In genomic region chr12:56084958-56085543, GRCh38 we compare ENCODE assay signal across 7 cellular contexts. TPM values are rescaled to one million over a fixed set of nuclear protein-coding genes. Genes with fewer than 3 reads are reported as not detected.
A peak's percentile ranks its signal among the peaks of the same experiment; 100 is the strongest.
DNase-seq lines count a peak whose midpoint lies in the region; ATAC-seq and TF ChIP-seq lines count a peak whose summit lies in the region.

No MANE protein-coding gene starts in this region.

- no peak overlapping the region for H3K4me3 Mint-ChIP-seq in activated naive CD8-positive, alpha-beta T cell treated with anti-CD3 and anti-CD28 coated beads, Interleukin-2, amount 50 U/mL, for 24 hours

- TF ChIP-seq CTCF in GM10248 (IDR thresholded peaks at IDR 0.05; ENCODE audit: control extremely low read depth, extremely low read depth, low read depth, missing control alignments), result peak; percentile 25

- CTCF ChIA-PET in GM10248 (lab: Yijun Ruan, JAX), result interaction anchor here (0.8 to 1.4 kb wide), 10 partner anchors 8 to 78 kb away, joined by 3 to 5 read pairs (median 3); no protein-coding TSS in a partner anchor

- no peak overlapping the region for H3K9ac ChIP-seq in Karpas-422 (ENCODE audit: low read length)

- POLR2A ChIA-PET in GM10248 (lab: Yijun Ruan, JAX), result interaction anchor here (0.6 kb wide), 1 partner anchor 91 kb away, joined by 6 read pairs; no protein-coding TSS in a partner anchor

- peak; percentile 25 for ATAC-seq in activated naive CD8-positive, alpha-beta T cell treated with anti-CD3 and anti-CD28 coated beads, Interleukin-2, amount 50 U/mL, for 24 hours
- no peak for ATAC-seq in HG03432 (IDR thresholded peaks at IDR 0.05; ENCODE audit: unreplicated experiment)

- no peak for DNase-seq in GM10248 (ENCODE audit: extremely low spot score)
- DNase-seq in Karpas-422, result peak; percentile 65
- DNase-seq in activated naive CD8-positive, alpha-beta T cell treated with anti-CD3 and anti-CD28 coated beads, Interleukin-2, amount 50 U/mL, for 24 hours, result peak; percentile 52
- peak; percentile 18 for DNase-seq in medulla oblongata (ENCODE audit: extremely low spot score)
- DNase-seq in putamen (ENCODE audit: low spot score), result no peak
- DNase-seq in NCI-H1436 (lab: John Stamatoyannopoulos, UW), result no peak

- no peak overlapping the region for H2AFZ ChIP-seq in Karpas-422 (ENCODE audit: low read length)

- no peaks in the 10 kb centered on the region for H3K27me3 ChIP-seq in Karpas-422 (ENCODE audit: low read length)

- H3K36me3 ChIP-seq in Karpas-422 (ENCODE audit: insufficient read depth, low read length), result no peaks in the 10 kb centered on the region

- no peak overlapping the region for H3K4me3 ChIP-seq in Karpas-422 (ENCODE audit: low read length)

- H3K79me2 ChIP-seq in Karpas-422 (ENCODE audit: low read length), result no peaks in the 10 kb centered on the region

- H3K27ac ChIP-seq in Karpas-422 (ENCODE audit: low read length), result no peak overlapping the region

- H3K4me2 ChIP-seq in Karpas-422 (ENCODE audit: low read depth, low read length, poor library complexity, severe bottlenecking), result no peak overlapping the region

- H3K4me1 ChIP-seq in Karpas-422 (ENCODE audit: low read length), result peaks cover 4% of the 10 kb centered on the region

- H4K20me1 ChIP-seq in Karpas-422 (ENCODE audit: insufficient read depth, low read depth, low read length), result no peaks in the 10 kb centered on the region

- H3K4me1 Mint-ChIP-seq in activated naive CD8-positive, alpha-beta T cell treated with anti-CD3 and anti-CD28 coated beads, Interleukin-2, amount 50 U/mL, for 24 hours, result peaks cover 5% of the 10 kb centered on the region

- H3K9me2 ChIP-seq in Karpas-422 (replicated peaks; ENCODE audit: insufficient read depth, low read length), result no peaks in the 10 kb centered on the region

- no peaks in the 10 kb centered on the region for H3K36me3 Mint-ChIP-seq in activated naive CD8-positive, alpha-beta T cell treated with anti-CD3 and anti-CD28 coated beads, Interleukin-2, amount 50 U/mL, for 24 hours (ENCODE audit: low read depth)

- peaks cover 13% of the 10 kb centered on the region for H3K27me3 Mint-ChIP-seq in activated naive CD8-positive, alpha-beta T cell treated with anti-CD3 and anti-CD28 coated beads, Interleukin-2, amount 50 U/mL, for 24 hours

- H3K9me3 ChIP-seq in Karpas-422 (ENCODE audit: low read length), result no peaks in the 10 kb centered on the region

- H3K27ac Mint-ChIP-seq in activated naive CD8-positive, alpha-beta T cell treated with anti-CD3 and anti-CD28 coated beads, Interleukin-2, amount 50 U/mL, for 24 hours, result no peak overlapping the region

- H3K9me3 Mint-ChIP-seq in activated naive CD8-positive, alpha-beta T cell treated with anti-CD3 and anti-CD28 coated beads, Interleukin-2, amount 50 U/mL, for 24 hours, result no peaks in the 10 kb centered on the region

RNA-seq across cellular contexts. Expression of gene ERBB3, which starts 5.1 kb away (rescaled TPM):
- not detected in 2 replicates for total RNA-seq in Karpas-422 (2014; rRNA removed; shearing (Covaris generic); ENCODE audit: low replicate concordance)

RNA-seq across cellular contexts. Expression of gene PA2G4, which starts 19.3 kb away (rescaled TPM):
- total RNA-seq in Karpas-422 (2014; rRNA removed; shearing (Covaris generic); ENCODE audit: low replicate concordance), result 111 and 267 TPM in 2 replicates

RNA-seq across cellular contexts. Expression of gene RPL41, which starts 31.4 kb away (rescaled TPM):
- total RNA-seq in Karpas-422 (2014; rRNA removed; shearing (Covaris generic); ENCODE audit: low replicate concordance), result 7,506 and 9,874 TPM in 2 replicates

RNA-seq across cellular contexts. Expression of gene ZC3H10, which starts 33.0 kb away (rescaled TPM):
- 11.9 and 13.4 TPM in 2 replicates for total RNA-seq in Karpas-422 (2014; rRNA removed; shearing (Covaris generic); ENCODE audit: low replicate concordance)

RNA-seq across cellular contexts. Expression of gene ESYT1, which starts 43.0 kb away (rescaled TPM):
- 75.3 and 75.7 TPM in 2 replicates for total RNA-seq in Karpas-422 (2014; rRNA removed; shearing (Covaris generic); ENCODE audit: low replicate concordance)

Comparison
In these comparisons a context has a peak if more than half of its experiments do, and no peak if none do; other contexts are left out.
1. DNase-seq: peak in Karpas-422 (single experiment), activated naive CD8-positive, alpha-beta T cell treated with anti-CD3 and anti-CD28 coated beads, Interleukin-2, amount 50 U/mL, for 24 hours (single experiment) and medulla oblongata (single experiment); none in GM10248 (single experiment), putamen (single experiment) and NCI-H1436 (single experiment).